ENCODE assay signal across 22 cellular contexts in genomic region chr14:54136894-54137665, GRCh38.
"Had no signal": no experiment of that assay in that cellular context is flagged by ENCODE, and none has a peak within 500 bp of the region (broad histone marks: within the 10 kb centered on the region; RNA-seq: fewer than 3 reads in every experiment).

No MANE protein-coding gene starts in this region.

- H3K36me3 ChIP-seq: MG63, SJSA1 had no signal

- H3K27me3 ChIP-seq: MG63, SJSA1 had no signal

- H3K27ac ChIP-seq: HL-60, SJSA1, SK-N-MC had no signal

- FAIRE-seq: HTR-8/SVneo, RCC 7860 had no signal

- H3K9me3 ChIP-seq: MG63, SJSA1 had no signal

- H3K4me3 ChIP-seq: MG63, SJSA1, SK-N-MC had no signal

- DNase-seq: KBM-7, MG63, NCI-H1092, NCI-H1105 treated with DMSO at 0.1 percent for 48 hours, NCI-H1417 treated with DMSO at 0.1 percent for 48 hours, NCI-H146, NCI-H1694 treated with DMSO at 0.1 percent for 48 hours, NCI-H1930, NCI-H2081, NCI-H2107, NCI-H2227 treated with DMSO at 0.1 percent for 48 hours, NCI-H524 treated with DMSO at 0.1 percent for 48 hours, NCI-H69, NCI-H774, Right ventricle myocardium superior, RPMI8226, SIG-M5 had no signal
